8 cellular contexts compared by ENCODE assay signal in genomic region chr3:78728406-78729145, GRCh38.
A peak's percentile ranks its signal among the peaks of the same experiment; 100 is the strongest.
DNase-seq lines count a peak whose midpoint lies in the region; ATAC-seq, FAIRE-seq and TF ChIP-seq lines count a peak whose summit lies in the region.

No MANE protein-coding gene starts in this region.

- peak overlapping the region; percentile 50 for H3K27ac Mint-ChIP-seq in osteocyte (ENCODE audit: unreplicated experiment)

- H3K27me3 Mint-ChIP-seq in osteocyte (ENCODE audit: unreplicated experiment) = no peaks in the 10 kb centered on the region

- FAIRE-seq in HTR-8/SVneo (lab: Jason Lieb, UNC) = no peak

- TF ChIP-seq CTCF in osteocyte (IDR thresholded peaks at IDR 0.05) = no peak

- peak overlapping the region; percentile 33 for H3K4me3 Mint-ChIP-seq in osteocyte (ENCODE audit: unreplicated experiment)

- no peaks in the 10 kb centered on the region for H3K36me3 Mint-ChIP-seq in osteocyte (ENCODE audit: unreplicated experiment)

- peak; percentile 85 for DNase-seq in DMS153 treated with DMSO at 0.1 percent for 48 hours (lab: John Stamatoyannopoulos, UW; ENCODE audit: unreplicated experiment)
- DNase-seq in NCI-H345 (lab: John Stamatoyannopoulos, UW) = peak; percentile 92
- no peak for DNase-seq in osteocyte (ENCODE audit: extremely low spot score, unreplicated experiment)
- no peak for DNase-seq in HuH-7.5 (ENCODE audit: low spot score)
- DNase-seq in GM19238 (ENCODE audit: insufficient read length, low spot score) = no peak
- DNase-seq in hepatic stellate cell (ENCODE audit: low spot score) = no peak
- DNase-seq in HTR-8/SVneo (ENCODE audit: insufficient read length, low spot score) = no peak

- H3K4me1 Mint-ChIP-seq in osteocyte (ENCODE audit: unreplicated experiment) = peaks cover 43% of the 10 kb centered on the region

- H3K9me3 Mint-ChIP-seq in osteocyte (ENCODE audit: unreplicated experiment) = no peaks in the 10 kb centered on the region

- ATAC-seq in esophagus mucosa = peak; percentile 76

Comparison
In these comparisons a context has a peak if more than half of its experiments do, and no peak if none do; other contexts are left out.
1. DNase-seq: peak in DMS153 treated with DMSO at 0.1 percent for 48 hours (single experiment) and NCI-H345 (single experiment); none in osteocyte (single experiment), HuH-7.5 (single experiment), GM19238 (single experiment), hepatic stellate cell (single experiment) and HTR-8/SVneo (single experiment).